In genomic region chr6:100228437-100229424, GRCh38 we compare ENCODE assay signal across 9 cellular contexts.
A peak's percentile ranks its signal among the peaks of the same experiment; 100 is the strongest.
DNase-seq lines count a peak whose midpoint lies in the region; ATAC-seq, FAIRE-seq and TF ChIP-seq lines count a peak whose summit lies in the region.
"Had no signal": no experiment of that assay in that cellular context is flagged by ENCODE, and none has a peak within 500 bp of the region (broad histone marks: within the 10 kb centered on the region; RNA-seq: fewer than 3 reads in every experiment).

No MANE protein-coding gene starts in this region.

- no peak overlapping the region for H3K27ac ChIP-seq in ovary
- peak overlapping the region; percentile 25 for H3K27ac ChIP-seq in vagina
- H3K27ac ChIP-seq: neutrophil had no signal

- TF ChIP-seq EP300 in ovary (IDR thresholded peaks at IDR 0.05): no peak

- peak; percentile 99 for ATAC-seq in GM21360 (IDR thresholded peaks at IDR 0.05; ENCODE audit: unreplicated experiment)
- peak; percentile 99 for ATAC-seq in Right ventricle myocardium inferior

- H3K27me3 ChIP-seq in ovary (no peaks in the 10 kb centered on the region), vagina (no peaks in the 10 kb centered on the region)

- peaks cover 13% of the 10 kb centered on the region for H3K27me3 Mint-ChIP-seq in activated naive CD4-positive, alpha-beta T cell treated with anti-CD3 and anti-CD28 coated beads, Interleukin-2, amount 10 ng/mL, durations not matched to agents 7 days and 5 days

- TF ChIP-seq CTCF in ovary (IDR thresholded peaks at IDR 0.05) (no peak), vagina (IDR thresholded peaks at IDR 0.05) (no peak)

- WGBS in ovary, 3 donors: 7 to 10% (median 9%) methylated on average over 38 of the region's 38 CpGs

- intact Hi-C loops in Right ventricle myocardium inferior (cut with DNase I): no loop called here
- intact Hi-C loops in ovary (cut with DNase I): loop anchor here in 1 of 4 donors (10.0 kb wide), 1 partner anchor 176 kb away; no protein-coding TSS in a partner anchor
- intact Hi-C loops in vagina (cut with DNase I): no loop called here

- H3K9me3 ChIP-seq in ovary (no peaks in the 10 kb centered on the region), vagina (no peaks in the 10 kb centered on the region)
- H3K9me3 ChIP-seq: neutrophil had no signal

- no peaks in the 10 kb centered on the region for H3K36me3 Mint-ChIP-seq in activated naive CD4-positive, alpha-beta T cell treated with anti-CD3 and anti-CD28 coated beads, Interleukin-2, amount 10 ng/mL, durations not matched to agents 7 days and 5 days

- TF ChIP-seq POLR2A in ovary (IDR thresholded peaks at IDR 0.05): no peak
- no peak for TF ChIP-seq POLR2A in vagina (IDR thresholded peaks at IDR 0.05)

- no peak for FAIRE-seq in RCC 7860 (lab: Jason Lieb, UNC)

- no peak overlapping the region for H3K27ac Mint-ChIP-seq in activated naive CD4-positive, alpha-beta T cell treated with anti-CD3 and anti-CD28 coated beads, Interleukin-2, amount 10 ng/mL, durations not matched to agents 7 days and 5 days

- peak; percentile 31 for DNase-seq in DMS 273 treated with DMSO at 0.1 percent for 48 hours (lab: John Stamatoyannopoulos, UW)
- DNase-seq in HPDE6-E6E7 (ENCODE audit: extremely low spot score): peak; percentile 49
- peak; percentile 44 for DNase-seq in RCC 7860 (ENCODE audit: low spot score)
- peak; percentile 39 for DNase-seq in activated naive CD4-positive, alpha-beta T cell treated with anti-CD3 and anti-CD28 coated beads, Interleukin-2, amount 10 ng/mL, durations not matched to agents 7 days and 5 days
- peak; percentile 85 for DNase-seq in Right ventricle myocardium inferior (ENCODE audit: missing footprints)
- DNase-seq in ovary: peak in 3 of 5 donors; percentile 13 to 48 (median 32)
- no peak for DNase-seq in vagina (ENCODE audit: extremely low spot score in 2 of 2)

- peaks cover 7% of the 10 kb centered on the region for H3K4me1 Mint-ChIP-seq in activated naive CD4-positive, alpha-beta T cell treated with anti-CD3 and anti-CD28 coated beads, Interleukin-2, amount 10 ng/mL, durations not matched to agents 7 days and 5 days

- H3K4me1 ChIP-seq in ovary (ENCODE audit: insufficient read depth) (no peaks in the 10 kb centered on the region), vagina (peaks cover 14% of the 10 kb centered on the region)

- CTCF ChIA-PET in activated naive CD4-positive, alpha-beta T cell treated with anti-CD3 and anti-CD28 coated beads, Interleukin-2, amount 10 ng/mL, durations not matched to agents 7 days and 5 days (lab: Charles Lee): interaction anchor here (1.0 kb wide), 1 partner anchor 112 kb away, joined by 3 read pairs; no protein-coding TSS in a partner anchor

- peak overlapping the region; percentile 4 for H3K4me3 ChIP-seq in ovary
- H3K4me3 ChIP-seq in vagina: peak overlapping the region; percentile 40 to 47

- H3K9me3 Mint-ChIP-seq in activated naive CD4-positive, alpha-beta T cell treated with anti-CD3 and anti-CD28 coated beads, Interleukin-2, amount 10 ng/mL, durations not matched to agents 7 days and 5 days: no peaks in the 10 kb centered on the region

- H3K36me3 ChIP-seq in ovary (no peaks in the 10 kb centered on the region), vagina (no peaks in the 10 kb centered on the region)
- H3K36me3 ChIP-seq: neutrophil had no signal

- H3K4me3 Mint-ChIP-seq in activated naive CD4-positive, alpha-beta T cell treated with anti-CD3 and anti-CD28 coated beads, Interleukin-2, amount 10 ng/mL, durations not matched to agents 7 days and 5 days: peak overlapping the region; percentile 53

Comparison
In these comparisons a context has a peak if more than half of its experiments do, and no peak if none do; other contexts are left out.
1. DNase-seq: peak in DMS 273 treated with DMSO at 0.1 percent for 48 hours (single experiment), HPDE6-E6E7 (single experiment), RCC 7860 (single experiment), activated naive CD4-positive, alpha-beta T cell treated with anti-CD3 and anti-CD28 coated beads, Interleukin-2, amount 10 ng/mL, durations not matched to agents 7 days and 5 days (single experiment), Right ventricle myocardium inferior (single experiment) and ovary (3 of 5); none in vagina (0 of 2).